Comparison of ENCODE assay signal across 1 cellular context in genomic region chr10:71128311-71129010, GRCh38.
TF ChIP-seq lines count a peak whose summit lies in the region.

No MANE protein-coding gene starts in this region.

TF ChIP-seq in GM23338, 12 proteins besides CTCF, POLR2A, EP300 and RAD21 (continued from another document):
- no peak for TF ChIP-seq ZNF462 (CRISPR knock-in tag; IDR thresholded peaks at IDR 0.05)
- TF ChIP-seq EZH2phosphoT487 (IDR thresholded peaks at IDR 0.05; ENCODE audit: unreplicated experiment) = no peak
- no peak for TF ChIP-seq REST (IDR thresholded peaks at IDR 0.05; ENCODE audit: unreplicated experiment)
- TF ChIP-seq ZNF114 (CRISPR knock-in tag; IDR thresholded peaks at IDR 0.05) = no peak
